Comparison of ENCODE assay signal across 25 cellular contexts in genomic region chr7:99622596-99622995, GRCh38. TPM values are rescaled to one million over a fixed set of nuclear protein-coding genes. Genes with fewer than 3 reads are reported as not detected.
DNase-seq lines count a peak whose midpoint lies in the region; ATAC-seq, FAIRE-seq and TF ChIP-seq lines count a peak whose summit lies in the region.
"Had no signal": no experiment of that assay in that cellular context is flagged by ENCODE, and none has a peak within 500 bp of the region (broad histone marks: within the 10 kb centered on the region; RNA-seq: fewer than 3 reads in every experiment).

No MANE protein-coding gene starts in this region.

- no peak for TF ChIP-seq POLR2A in HCT116 (IDR thresholded peaks at IDR 0.05; ENCODE audit: borderline replicate concordance, extremely low read depth, insufficient read depth, insufficient read length)
- no peak for TF ChIP-seq POLR2A in esophagus muscularis mucosa (IDR thresholded peaks at IDR 0.05; ENCODE audit: low read depth)

- H3K27me3 Mint-ChIP-seq in T-helper 1 cell treated with Interleukin-12 subunit alpha and Interleukin-12 subunit beta and Interleukin-4 antibody, amounts not matched to agents 30 μg/mL and 1 μg/mL, for 36 hours (ENCODE audit: low read depth), result no peaks in the 10 kb centered on the region
- no peaks in the 10 kb centered on the region for H3K27me3 Mint-ChIP-seq in activated CD8-positive, alpha-beta T cell treated with anti-CD3 and anti-CD28 coated beads, Interleukin-2, amount 10 ng/mL, durations not matched to agents 7 days and 5 days (ENCODE audit: low read depth)
- H3K27me3 Mint-ChIP-seq: brain had no signal

- H2AFZ ChIP-seq in HCT116 (ENCODE audit: low read depth, low read length, poor library complexity, severe bottlenecking), result no peak overlapping the region
- H2AFZ ChIP-seq: GM23338 had no signal

- no peaks in the 10 kb centered on the region for H3K27me3 ChIP-seq in HCT116 (ENCODE audit: insufficient read depth, low read length)
- H3K27me3 ChIP-seq in esophagus muscularis mucosa, result no peaks in the 10 kb centered on the region
- H3K27me3 ChIP-seq: BE2C, heart right ventricle, tibial artery had no signal

- H3K4me3 ChIP-seq in HCT116 (replicated peaks in 1 of 2; ENCODE audit: low read depth in 1 of 2, low read length in 2 of 2) (no peak overlapping the region), esophagus muscularis mucosa (no peak overlapping the region)
- H3K4me3 ChIP-seq: GM23338, heart right ventricle, lung, tibial artery had no signal

- peak overlapping the region; percentile 89 for H3K27ac Mint-ChIP-seq in T-helper 1 cell treated with Interleukin-12 subunit alpha and Interleukin-12 subunit beta and Interleukin-4 antibody, amounts not matched to agents 30 μg/mL and 1 μg/mL, for 36 hours
- H3K27ac Mint-ChIP-seq in activated CD8-positive, alpha-beta T cell treated with anti-CD3 and anti-CD28 coated beads, Interleukin-2, amount 10 ng/mL, durations not matched to agents 7 days and 5 days, result peak overlapping the region; percentile 99
- H3K27ac Mint-ChIP-seq: brain, GM23338 had no signal

- CTCF ChIA-PET in HCT116 (lab: Charles Lee), result no interaction called here
- CTCF ChIA-PET in activated CD8-positive, alpha-beta T cell treated with anti-CD3 and anti-CD28 coated beads, Interleukin-2, amount 10 ng/mL, durations not matched to agents 7 days and 5 days (lab: Charles Lee), result no interaction called here

- peaks cover 5 to 14% of the 10 kb centered on the region in 2 experiments for H3K4me1 ChIP-seq in HCT116 (ENCODE audit: control insufficient read depth in 1 of 2, insufficient read depth in 2 of 2, low read length in 2 of 2)
- H3K4me1 ChIP-seq in esophagus muscularis mucosa, result peaks cover 8 to 18% (median 15%) of the 10 kb centered on the region in 4 donors
- H3K4me1 ChIP-seq: BE2C had no signal

- peaks cover 60% of the 10 kb centered on the region for H3K4me1 Mint-ChIP-seq in T-helper 1 cell treated with Interleukin-12 subunit alpha and Interleukin-12 subunit beta and Interleukin-4 antibody, amounts not matched to agents 30 μg/mL and 1 μg/mL, for 36 hours (ENCODE audit: low read depth)
- peaks cover 82% of the 10 kb centered on the region for H3K4me1 Mint-ChIP-seq in activated CD8-positive, alpha-beta T cell treated with anti-CD3 and anti-CD28 coated beads, Interleukin-2, amount 10 ng/mL, durations not matched to agents 7 days and 5 days (ENCODE audit: low read depth)

- BruUV-seq in HCT116 (replicated peaks; lab: Mats Ljungman, UMichigan), result no TSS peak

- TF ChIP-seq CTCF in HCT116 (IDR thresholded peaks at IDR 0.05 in 2 of 3, conservative IDR thresholded peaks at IDR 0.05 in 1 of 3; ENCODE audit: borderline replicate concordance in 1 of 3, insufficient read depth in 1 of 3, low read depth in 2 of 3, low read length in 2 of 3) (no peak), esophagus muscularis mucosa (IDR thresholded peaks at IDR 0.05) (no peak)

- peaks cover 50% of the 10 kb centered on the region for H3K79me2 ChIP-seq in HCT116 (ENCODE audit: insufficient read depth, low read length)

- no peak for DNase-seq in T-helper 1 cell
- no peak for DNase-seq in HCT116 (ENCODE audit: low read depth, low spot score)
- DNase-seq in activated CD8-positive, alpha-beta T cell treated with anti-CD3 and anti-CD28 coated beads, Interleukin-2, amount 10 ng/mL, durations not matched to agents 7 days and 5 days, result no peak
- DNase-seq in esophagus muscularis mucosa (ENCODE audit: extremely low spot score), result peak; percentile 1
- no peak for DNase-seq in AG08396 (ENCODE audit: low spot score)
- DNase-seq in DMS79 treated with DMSO at 0.1 percent for 48 hours (lab: John Stamatoyannopoulos, UW), result no peak
- no peak for DNase-seq in GM19239 (ENCODE audit: insufficient read length, low spot score)
- DNase-seq: activated gamma-delta T cell, BE2C, DMS 273 treated with DMSO at 0.1 percent for 48 hours, heart right ventricle, NCI-H1105, NCI-H2171, NCI-H774, PC-3, SK-N-SH, small intestine had no signal

- RAD21 ChIA-PET in HCT116 (lab: Charles Lee; ENCODE audit: low non-redundant PET in 1 of 2, low total read pairs in 2 of 2, uncharacterized antibody in 2 of 2, unreplicated experiment in 2 of 2), result no interaction called here

- 92% methylated on average over 10 of the region's 10 CpGs for WGBS in esophagus muscularis mucosa

- no peak overlapping the region for H3K4me2 ChIP-seq in HCT116 (ENCODE audit: low read length)
- H3K4me2 ChIP-seq: GM23338, SK-N-SH had no signal

- H3K36me3 Mint-ChIP-seq in T-helper 1 cell treated with Interleukin-12 subunit alpha and Interleukin-12 subunit beta and Interleukin-4 antibody, amounts not matched to agents 30 μg/mL and 1 μg/mL, for 36 hours (ENCODE audit: low read depth), result peaks cover 78% of the 10 kb centered on the region
- peaks cover 95% of the 10 kb centered on the region for H3K36me3 Mint-ChIP-seq in activated CD8-positive, alpha-beta T cell treated with anti-CD3 and anti-CD28 coated beads, Interleukin-2, amount 10 ng/mL, durations not matched to agents 7 days and 5 days (ENCODE audit: low read depth)

- H3K36me3 ChIP-seq in HCT116 (ENCODE audit: control insufficient read depth in 1 of 2, insufficient read depth in 2 of 2, low read length in 2 of 2), result peaks cover 57 to 61% of the 10 kb centered on the region in 2 experiments; a peak in 3 of 4 replicates
- H3K36me3 ChIP-seq in esophagus muscularis mucosa, result peaks cover 71 to 94% (median 91%) of the 10 kb centered on the region in 4 donors

- no peak overlapping the region for H3K9ac ChIP-seq in HCT116 (ENCODE audit: low read length)
- H3K9ac ChIP-seq: SK-N-SH had no signal

- no peak overlapping the region for H3K4me3 Mint-ChIP-seq in T-helper 1 cell treated with Interleukin-12 subunit alpha and Interleukin-12 subunit beta and Interleukin-4 antibody, amounts not matched to agents 30 μg/mL and 1 μg/mL, for 36 hours
- H3K4me3 Mint-ChIP-seq in activated CD8-positive, alpha-beta T cell treated with anti-CD3 and anti-CD28 coated beads, Interleukin-2, amount 10 ng/mL, durations not matched to agents 7 days and 5 days, result no peak overlapping the region
- H3K4me3 Mint-ChIP-seq: brain, GM23338 had no signal

- no peak for TF ChIP-seq EP300 in esophagus muscularis mucosa (IDR thresholded peaks at IDR 0.05)

- H3K9me3 Mint-ChIP-seq in T-helper 1 cell treated with Interleukin-12 subunit alpha and Interleukin-12 subunit beta and Interleukin-4 antibody, amounts not matched to agents 30 μg/mL and 1 μg/mL, for 36 hours, result no peaks in the 10 kb centered on the region
- no peaks in the 10 kb centered on the region for H3K9me3 Mint-ChIP-seq in activated CD8-positive, alpha-beta T cell treated with anti-CD3 and anti-CD28 coated beads, Interleukin-2, amount 10 ng/mL, durations not matched to agents 7 days and 5 days (ENCODE audit: insufficient read depth)
- H3K9me3 Mint-ChIP-seq: brain, GM23338 had no signal

- intact Hi-C loops in HCT116 (cut with micrococcal nuclease) (no loop called here), esophagus muscularis mucosa (cut with DNase I) (no loop called here)

- no peak for ATAC-seq in HCT116
- no peak for ATAC-seq in activated CD8-positive, alpha-beta T cell treated with anti-CD3 and anti-CD28 coated beads, Interleukin-2, amount 10 ng/mL, durations not matched to agents 7 days and 5 days
- ATAC-seq: GM23338, heart right ventricle, PC-3 had no signal

- POLR2A ChIA-PET in HCT116 (lab: Charles Lee), result no interaction called here
- POLR2A ChIA-PET in activated CD8-positive, alpha-beta T cell treated with anti-CD3 and anti-CD28 coated beads, Interleukin-2, amount 10 ng/mL, durations not matched to agents 7 days and 5 days (lab: Charles Lee), result interaction anchor here (3.5 kb wide), 1 partner anchor 64 kb away, joined by 35 read pairs; the partner anchor contains the start of gene ZNF655

- H3K27ac ChIP-seq in HCT116 (ENCODE audit: low read depth, low read length), result no peak overlapping the region
- no peak overlapping the region for H3K27ac ChIP-seq in esophagus muscularis mucosa (replicated peaks in 1 of 4)
- H3K27ac ChIP-seq: 22Rv1, heart right ventricle, tibial artery had no signal

- H3K9me2 ChIP-seq in HCT116 (ENCODE audit: insufficient read depth), result no peaks in the 10 kb centered on the region
- H3K9me2 ChIP-seq: SK-N-SH had no signal

- H4K20me1 ChIP-seq in HCT116 (ENCODE audit: insufficient read depth), result no peaks in the 10 kb centered on the region

- FAIRE-seq in GM19239 (lab: Jason Lieb, UNC), result no peak
- FAIRE-seq: small intestine, TTC549 had no signal

- no peaks in the 10 kb centered on the region for H3K9me3 ChIP-seq in HCT116 (ENCODE audit: control insufficient read depth in 1 of 2, insufficient read depth in 1 of 2, low read depth in 1 of 2, low read length in 2 of 2)
- H3K9me3 ChIP-seq in esophagus muscularis mucosa, result no peaks in the 10 kb centered on the region
- H3K9me3 ChIP-seq: BE2C, heart right ventricle, SK-N-SH, tibial artery had no signal

- peak; percentile 15; the same call in 1 of the 2 replicates for TF ChIP-seq RAD21 in HCT116 (IDR thresholded peaks at IDR 0.05; ENCODE audit: low read depth)

RNA-seq across cellular contexts. Expression of gene ZSCAN25, which starts 5.8 kb away (rescaled TPM):
- total RNA-seq in HCT116 (2021; ENCODE audit: unreplicated experiment) (14.0 TPM), esophagus muscularis mucosa (10 to 100 TPM; 12.1 to 17.1 (median 14.2) TPM)
- polyA plus RNA-seq in HCT116 (2012), result 5.4 and 5.8 TPM in 2 replicates
- 10 to 100 TPM; 34.8 to 36.3 TPM for total RNA-seq in activated CD8-positive, alpha-beta T cell treated with anti-CD3 and anti-CD28 coated beads, Interleukin-2, amount 10 ng/mL, durations not matched to agents 7 days and 5 days

RNA-seq across cellular contexts. Expression of gene TMEM225B, which starts 24.5 kb away (rescaled TPM):
- total RNA-seq in HCT116 (2021; ENCODE audit: unreplicated experiment) (3.1 TPM), esophagus muscularis mucosa (under 1 TPM in 2 of 4 donors, not detected in 2; 0.32 to 0.57 TPM)
- polyA plus RNA-seq in HCT116 (2012), result 2.0 and 2.6 TPM in 2 replicates
- total RNA-seq in activated CD8-positive, alpha-beta T cell treated with anti-CD3 and anti-CD28 coated beads, Interleukin-2, amount 10 ng/mL, durations not matched to agents 7 days and 5 days, result 1 to 10 TPM; 1.2 to 1.4 TPM
- total RNA-seq: GM23338, PC-3 had no signal

RNA-seq across cellular contexts. Expression of gene CYP3A5, which starts 57.2 kb away (rescaled TPM):
- 1.5 TPM for total RNA-seq in HCT116 (2021; ENCODE audit: unreplicated experiment)
- 0.44 and 1.2 TPM in 2 replicates for polyA plus RNA-seq in HCT116 (2012)
- total RNA-seq in activated CD8-positive, alpha-beta T cell treated with anti-CD3 and anti-CD28 coated beads, Interleukin-2, amount 10 ng/mL, durations not matched to agents 7 days and 5 days, result not detected
- total RNA-seq in esophagus muscularis mucosa, result 1 to 10 TPM in 3 of 4 donors, under 1 TPM in 1; 0.91 to 4.6 (median 2.3) TPM
- total RNA-seq: dermis microvascular lymphatic vessel endothelial cell, GM23338, heart right ventricle, PC-3 had no signal
